In genomic region chr1:163046071-163046470, GRCh38 we compare ENCODE assay signal across 22 cellular contexts. TPM values are rescaled to one million over a fixed set of nuclear protein-coding genes. Genes with fewer than 3 reads are reported as not detected.
DNase-seq lines count a peak whose midpoint lies in the region; ATAC-seq and TF ChIP-seq lines count a peak whose summit lies in the region.
"Had no signal": no experiment of that assay in that cellular context is flagged by ENCODE, and none has a peak within 500 bp of the region (broad histone marks: within the 10 kb centered on the region; RNA-seq: fewer than 3 reads in every experiment).

No MANE protein-coding gene starts in this region.

- DNase-seq in AG10803 (ENCODE audit: low read depth) (peak; percentile 65), LHCN-M2 (ENCODE audit: low read depth) (peak; percentile 72), endothelial cell (ENCODE audit: low spot score) (no peak), kidney tubule cell (ENCODE audit: low spot score) (peak; percentile 66), NCI-H524 treated with DMSO at 0.1 percent for 48 hours (lab: John Stamatoyannopoulos, UW) (no peak), nucleus accumbens (lab: John Stamatoyannopoulos, UW) (no peak), Right ventricle myocardium superior (no peak)
- DNase-seq: ACHN; activated CD4-positive, alpha-beta T cell treated with anti-CD3 and anti-CD28 coated beads for 4 hours; CD8-positive, alpha-beta T cell; DMS79 treated with DMSO at 0.1 percent for 48 hours; effector memory CD4-positive, alpha-beta T cell; H7; KBM-7; left colon; NCI-H1048; stimulated activated naive B cell treated with anti-CD40 and anti-IgM and Interleukin-4, amounts not matched to agents 10 μg/mL and 1 μg/mL and 100 μg/mL, for 72 hours; tibial artery had no signal

- peak overlapping the region; percentile 71 for H3K27ac Mint-ChIP-seq in endothelial cell (ENCODE audit: unreplicated experiment)
- H3K27ac Mint-ChIP-seq: CD8-positive, alpha-beta T cell; neural progenitor cell; stimulated activated naive B cell treated with anti-CD40 and anti-IgM and Interleukin-4, amounts not matched to agents 10 μg/mL and 1 μg/mL and 100 μg/mL, for 72 hours had no signal

- H3K36me3 Mint-ChIP-seq in endothelial cell (ENCODE audit: low read depth, unreplicated experiment), result peaks cover 3% of the 10 kb centered on the region
- H3K36me3 Mint-ChIP-seq: CD8-positive, alpha-beta T cell; neural progenitor cell; stimulated activated naive B cell treated with anti-CD40 and anti-IgM and Interleukin-4, amounts not matched to agents 10 μg/mL and 1 μg/mL and 100 μg/mL, for 72 hours had no signal

- TF ChIP-seq CTCF in AG10803 (conservative IDR thresholded peaks at IDR 0.05; ENCODE audit: low read length) (no peak), endothelial cell (IDR thresholded peaks at IDR 0.05; ENCODE audit: unreplicated experiment) (no peak)

- ATAC-seq in GM19397 (IDR thresholded peaks at IDR 0.05; ENCODE audit: unreplicated experiment) (no peak), Right ventricle myocardium superior (ENCODE audit: poor library complexity) (no peak)
- ATAC-seq: CD8-positive, alpha-beta T cell; left colon; stimulated activated naive B cell treated with anti-CD40 and anti-IgM and Interleukin-4, amounts not matched to agents 10 μg/mL and 1 μg/mL and 100 μg/mL, for 72 hours had no signal

- peaks cover 17% of the 10 kb centered on the region for H3K4me1 Mint-ChIP-seq in endothelial cell (ENCODE audit: unreplicated experiment)
- H3K4me1 Mint-ChIP-seq: neural progenitor cell; stimulated activated naive B cell treated with anti-CD40 and anti-IgM and Interleukin-4, amounts not matched to agents 10 μg/mL and 1 μg/mL and 100 μg/mL, for 72 hours had no signal

- H3K9me3 Mint-ChIP-seq in endothelial cell (ENCODE audit: unreplicated experiment), result no peaks in the 10 kb centered on the region
- H3K9me3 Mint-ChIP-seq: CD8-positive, alpha-beta T cell; neural progenitor cell had no signal

- intact Hi-C loops in Right ventricle myocardium superior (cut with DNase I), result no loop called here

- no peak overlapping the region for H3K4me3 Mint-ChIP-seq in endothelial cell (ENCODE audit: unreplicated experiment)
- H3K4me3 Mint-ChIP-seq: CD8-positive, alpha-beta T cell; neural progenitor cell; stimulated activated naive B cell treated with anti-CD40 and anti-IgM and Interleukin-4, amounts not matched to agents 10 μg/mL and 1 μg/mL and 100 μg/mL, for 72 hours had no signal

- H3K27me3 Mint-ChIP-seq in endothelial cell (ENCODE audit: unreplicated experiment), result peaks cover 1% of the 10 kb centered on the region

- no peak overlapping the region for H3K4me3 ChIP-seq in AG10803 (ENCODE audit: low read length)
- H3K4me3 ChIP-seq: neural progenitor cell, SK-N-MC, tibial artery had no signal

RNA-seq across cellular contexts. Expression of gene RGS4, which starts 23.1 kb away (rescaled TPM):
- total RNA-seq in LHCN-M2 (2014; rRNA removed) (173 and 174 TPM in 2 replicates), endothelial cell (ENCODE audit: unreplicated experiment) (15.2 TPM), Right ventricle myocardium superior (0.78 TPM)
- polyA plus RNA-seq in LHCN-M2 (2012), result 67.2 TPM
- total RNA-seq: CD8-positive, alpha-beta T cell; mononuclear cell had no signal

Comparison
In these comparisons a context has a peak if more than half of its experiments do, and no peak if none do; other contexts are left out.
1. DNase-seq: peak in AG10803 (single experiment), LHCN-M2 (single experiment) and kidney tubule cell (single experiment); none in endothelial cell (single experiment), NCI-H524 treated with DMSO at 0.1 percent for 48 hours (single experiment), nucleus accumbens (0 of 56) and Right ventricle myocardium superior (single experiment).
2. RNA of gene RGS4, which starts 23.1 kb away (total RNA-seq): 173 to 174 TPM in LHCN-M2; 15.2 TPM in endothelial cell (single experiment) and 0.78 TPM in Right ventricle myocardium superior (single experiment); every median in the first group is over 10 times any median in the second.